8 cellular contexts compared by ENCODE assay signal in the genomic region with DNA sequence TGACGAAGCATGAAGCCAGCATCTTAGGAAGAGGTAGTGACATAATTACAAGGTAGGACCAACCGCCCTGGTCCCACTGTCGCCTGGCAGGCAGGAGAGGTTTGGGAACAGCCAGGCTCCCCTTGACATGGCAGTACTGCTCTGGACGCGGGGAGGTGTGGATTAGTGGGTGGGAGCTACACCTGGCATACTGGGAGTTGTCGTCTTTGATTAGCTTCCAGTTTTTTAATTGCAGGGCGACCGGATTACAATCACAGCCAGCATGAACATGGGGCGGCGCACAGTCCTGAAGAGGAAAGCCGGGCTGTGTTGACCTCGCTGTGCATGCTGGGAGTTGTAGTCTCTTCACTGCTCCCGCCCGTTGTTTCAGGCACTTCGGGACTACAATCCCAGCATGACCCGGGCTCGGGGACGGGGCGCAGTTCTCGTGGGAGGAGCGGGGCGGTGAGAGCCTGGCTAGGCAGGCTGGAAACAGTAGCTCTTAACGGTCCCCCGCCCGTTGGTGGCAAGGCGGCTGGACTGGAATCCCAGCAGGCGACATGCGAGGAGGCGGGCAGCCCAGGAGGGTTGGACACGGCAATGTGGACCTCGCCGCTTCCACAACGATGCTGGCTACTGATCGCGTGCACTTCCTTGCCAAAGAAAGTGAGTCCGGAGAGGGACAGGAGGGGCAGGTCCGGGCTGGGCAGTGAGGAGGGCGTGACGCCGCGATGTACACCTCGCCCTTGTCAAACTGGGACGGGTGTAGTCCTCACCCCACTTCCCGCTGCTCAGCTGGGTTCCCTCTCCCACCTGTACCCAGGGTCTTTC.
DNase-seq lines count a peak whose midpoint lies in the region; ATAC-seq lines count a peak whose summit lies in the region.

No MANE protein-coding gene starts in this region.

- ATAC-seq in Right ventricle myocardium inferior (peak; percentile 98), GM21360 (IDR thresholded peaks at IDR 0.05; ENCODE audit: unreplicated experiment) (no peak), HG03342 (IDR thresholded peaks at IDR 0.05; ENCODE audit: unreplicated experiment) (no peak)

- peak overlapping the region; percentile 28 to 64 (median 44) for H3K4me3 ChIP-seq in skin epidermis

- intact Hi-C loops in Right ventricle myocardium inferior (cut with DNase I) = loop anchor here (1.0 kb wide), 1 partner anchor 26 kb away; no protein-coding TSS in a partner anchor

- peak overlapping the region in 7 of 21 experiments; percentile 21 to 49 (median 45) for H3K27ac ChIP-seq in skin epidermis

- peak; percentile 14 for DNase-seq in COLO829 (ENCODE audit: low spot score)
- DNase-seq in NCI-H774 (lab: John Stamatoyannopoulos, UW) = peak; percentile 74
- peak; percentile 87 to 89 for DNase-seq in activated T-cell treated with anti-CD3 and anti-CD28 coated beads, Interleukin-2, amount 50 U/mL, for 48 hours
- DNase-seq in Right ventricle myocardium inferior (ENCODE audit: missing footprints) = peak; percentile 95
- DNase-seq in AG20443 (ENCODE audit: low spot score) = no peak
